ENCODE assay signal across 19 cellular contexts in genomic region chr10:54372164-54372563, GRCh38.
DNase-seq lines count a peak whose midpoint lies in the region; ATAC-seq and TF ChIP-seq lines count a peak whose summit lies in the region.
"Had no signal": no experiment of that assay in that cellular context is flagged by ENCODE, and none has a peak within 500 bp of the region (broad histone marks: within the 10 kb centered on the region; RNA-seq: fewer than 3 reads in every experiment).

No MANE protein-coding gene starts in this region.

- no peaks in the 10 kb centered on the region for H3K9me3 Mint-ChIP-seq in mesothelial cell of epicardium

- H3K36me3 Mint-ChIP-seq in mesothelial cell of epicardium: peaks cover 1% of the 10 kb centered on the region
- H3K36me3 Mint-ChIP-seq: CD8-positive, alpha-beta T cell had no signal

- in situ Hi-C loops in Caki2 (cut with HindIII; ENCODE audit: low pct_unique_long_range_greater_than_20kb, low sequenced_read_pairs): no loop called here

- no peak overlapping the region for H3K4me3 Mint-ChIP-seq in mesothelial cell of epicardium
- H3K4me3 Mint-ChIP-seq: CD8-positive, alpha-beta T cell had no signal

- no peak for ATAC-seq in HG03175 (IDR thresholded peaks at IDR 0.05; ENCODE audit: unreplicated experiment)
- ATAC-seq in HG03025 (IDR thresholded peaks at IDR 0.05; ENCODE audit: low FRiP score, unreplicated experiment): no peak
- ATAC-seq: A549; CD8-positive, alpha-beta T cell had no signal

- TF ChIP-seq CTCF in mesothelial cell of epicardium (IDR thresholded peaks at IDR 0.05; ENCODE audit: unreplicated experiment): no peak

- no peaks in the 10 kb centered on the region for H3K27me3 Mint-ChIP-seq in mesothelial cell of epicardium (ENCODE audit: low read depth)

- DNase-seq in Caki2 (ENCODE audit: low read depth) (peak; percentile 4), NCI-H1105 (lab: John Stamatoyannopoulos, UW) (peak; percentile 37), NCI-H748 treated with DMSO at 0.1 percent for 48 hours (lab: John Stamatoyannopoulos, UW) (peak; percentile 40), mesothelial cell of epicardium (ENCODE audit: low spot score in 2 of 2, unreplicated experiment in 2 of 2) (no peak), T1000 (lab: John Stamatoyannopoulos, UW) (no peak)
- DNase-seq: Caco-2; CD8-positive, alpha-beta T cell; GM23248; H7; KBM-7; MM.1S; NCI-H1436 treated with DMSO at 0.1 percent for 48 hours; NCI-H187 treated with DMSO at 0.1 percent for 48 hours; NCI-H2227 treated with DMSO at 0.1 percent for 48 hours; Right ventricle myocardium superior; RPMI8226 had no signal

- H3K27ac Mint-ChIP-seq in mesothelial cell of epicardium: peak overlapping the region; percentile 56
- H3K27ac Mint-ChIP-seq: CD8-positive, alpha-beta T cell had no signal

- peaks cover 29% of the 10 kb centered on the region for H3K4me1 Mint-ChIP-seq in mesothelial cell of epicardium

Comparison
In these comparisons a context has a peak if more than half of its experiments do, and no peak if none do; other contexts are left out.
1. DNase-seq: peak in Caki2 (single experiment), NCI-H1105 (single experiment) and NCI-H748 treated with DMSO at 0.1 percent for 48 hours (single experiment); none in mesothelial cell of epicardium (0 of 2) and T1000 (single experiment).